ENCODE assay signal across 8 cellular contexts in genomic region chr6:22954749-22955385, GRCh38.
DNase-seq lines count a peak whose midpoint lies in the region; ATAC-seq and TF ChIP-seq lines count a peak whose summit lies in the region.

No MANE protein-coding gene starts in this region.

- H3K4me1 Mint-ChIP-seq in CD4-positive, alpha-beta T cell (ENCODE audit: low read depth) = peaks cover 32% of the 10 kb centered on the region
- H3K4me1 Mint-ChIP-seq in brain = peaks cover 43% of the 10 kb centered on the region
- H3K4me1 Mint-ChIP-seq in nephron = peaks cover 70% of the 10 kb centered on the region

- peak overlapping the region; percentile 15 for H3K27ac Mint-ChIP-seq in CD4-positive, alpha-beta T cell
- H3K27ac Mint-ChIP-seq in brain (peak overlapping the region; percentile 40 to 77 (median 68)), nephron (peak overlapping the region; percentile 88 to 91 (median 88))

- H3K9me3 Mint-ChIP-seq in CD4-positive, alpha-beta T cell = peaks cover 9% of the 10 kb centered on the region
- peaks cover 2 to 16% (median 8%) of the 10 kb centered on the region in 5 experiments for H3K9me3 Mint-ChIP-seq in brain
- peaks cover 5% of the 10 kb centered on the region for H3K9me3 Mint-ChIP-seq in nephron

- no peaks in the 10 kb centered on the region for H3K9me3 ChIP-seq in CD4-positive, alpha-beta T cell (ENCODE audit: control insufficient read depth, low read length)

- no peaks in the 10 kb centered on the region for H3K27me3 Mint-ChIP-seq in CD4-positive, alpha-beta T cell
- H3K27me3 Mint-ChIP-seq in brain (no peaks in the 10 kb centered on the region), nephron (ENCODE audit: low read depth) (no peaks in the 10 kb centered on the region)

- no peak for ATAC-seq in CD4-positive, alpha-beta T cell (ENCODE audit: poor library complexity)
- ATAC-seq in HG03045 (IDR thresholded peaks at IDR 0.05; ENCODE audit: unreplicated experiment) (no peak), HG02642 (IDR thresholded peaks at IDR 0.05; ENCODE audit: poor library complexity, unreplicated experiment) (no peak)

- peak overlapping the region; percentile 57 for H3K4me3 Mint-ChIP-seq in CD4-positive, alpha-beta T cell
- H3K4me3 Mint-ChIP-seq in brain = peak overlapping the region; percentile 17 to 67 (median 65)
- H3K4me3 Mint-ChIP-seq in nephron = peak overlapping the region in 2 of 3 experiments; percentile 53 to 59

- no peaks in the 10 kb centered on the region for H3K36me3 Mint-ChIP-seq in CD4-positive, alpha-beta T cell (ENCODE audit: low read depth)
- H3K36me3 Mint-ChIP-seq in brain (peaks cover 12% of the 10 kb centered on the region), nephron (ENCODE audit: low read depth) (no peaks in the 10 kb centered on the region)

- no peak overlapping the region for H3K27ac ChIP-seq in CD4-positive, alpha-beta T cell (ENCODE audit: low read depth, low read length)

- intact Hi-C loops in CD4-positive, alpha-beta T cell (cut with DNase I, micrococcal nuclease) = no loop called here

- no peak for TF ChIP-seq CTCF in CD4-positive, alpha-beta T cell (IDR thresholded peaks at IDR 0.05)
- no peak for TF ChIP-seq CTCF in GM20000 (IDR thresholded peaks at IDR 0.05; ENCODE audit: extremely low read depth, missing control alignments)
- no peak for TF ChIP-seq CTCF in brain (conservative IDR thresholded peaks at IDR 0.05)
- no peak for TF ChIP-seq CTCF in nephron (IDR thresholded peaks at IDR 0.05; ENCODE audit: unreplicated experiment in 3 of 3)

- no peak for DNase-seq in CD4-positive, alpha-beta T cell
- DNase-seq in GM20000 (ENCODE audit: low spot score) = peak; percentile 27
- peak; percentile 55 for DNase-seq in KG1 (lab: John Stamatoyannopoulos, UW)
- no peak for DNase-seq in GM19240 (ENCODE audit: insufficient read length, low spot score)

- H3K27me3 ChIP-seq in CD4-positive, alpha-beta T cell (ENCODE audit: control insufficient read depth, insufficient read depth, low read length) = no peaks in the 10 kb centered on the region

- POLR2A ChIA-PET in CD4-positive, alpha-beta T cell (lab: Charles Lee) = no interaction called here

- CTCF ChIA-PET in CD4-positive, alpha-beta T cell (lab: Charles Lee) = no interaction called here

Comparison
In these comparisons a context has a peak if more than half of its experiments do, and no peak if none do; other contexts are left out.
1. DNase-seq: peak in GM20000 (single experiment) and KG1 (single experiment); none in CD4-positive, alpha-beta T cell (0 of 10) and GM19240 (single experiment).
2. H3K27ac Mint-ChIP-seq: peak in every context shown above with its lines; median percentile 88 in nephron; 68 in brain; 15 in CD4-positive, alpha-beta T cell.
3. Peak in every context shown above with its lines, with median percentiles within 50 percentile points of each other: H3K4me3 Mint-ChIP-seq.